Comparison of ENCODE assay signal across 9 cellular contexts in genomic region chr22:46388647-46389046, GRCh38.
"Had no signal": no experiment of that assay in that cellular context is flagged by ENCODE, and none has a peak within 500 bp of the region (broad histone marks: within the 10 kb centered on the region; RNA-seq: fewer than 3 reads in every experiment).

No MANE protein-coding gene starts in this region.

- H3K9me3 ChIP-seq: HAP-1 had no signal

- H3K27ac Mint-ChIP-seq: GM23338, H9, HFFc6 had no signal

- H3K27ac ChIP-seq: GM23248 had no signal

- H3K4me3 ChIP-seq: GM23248, GM23338, HAP-1 had no signal

- DNase-seq: GM23248, GOT3, H7, H9, HCEC 1CT, HFFc6 had no signal

- H3K9ac ChIP-seq: GM23248 had no signal

- H3K4me2 ChIP-seq: GM23338 had no signal

- H3K4me3 Mint-ChIP-seq: GM23338, H9, HFFc6 had no signal

- ATAC-seq: GM23338, HCT116 had no signal

- H2AFZ ChIP-seq: GM23248, GM23338 had no signal

- H3K36me3 ChIP-seq: HAP-1 had no signal

- H3K9me3 Mint-ChIP-seq: GM23338, H9, HFFc6 had no signal

- H3K4me1 ChIP-seq: HAP-1 had no signal
